8 cellular contexts compared by ENCODE assay signal in the genomic region with DNA sequence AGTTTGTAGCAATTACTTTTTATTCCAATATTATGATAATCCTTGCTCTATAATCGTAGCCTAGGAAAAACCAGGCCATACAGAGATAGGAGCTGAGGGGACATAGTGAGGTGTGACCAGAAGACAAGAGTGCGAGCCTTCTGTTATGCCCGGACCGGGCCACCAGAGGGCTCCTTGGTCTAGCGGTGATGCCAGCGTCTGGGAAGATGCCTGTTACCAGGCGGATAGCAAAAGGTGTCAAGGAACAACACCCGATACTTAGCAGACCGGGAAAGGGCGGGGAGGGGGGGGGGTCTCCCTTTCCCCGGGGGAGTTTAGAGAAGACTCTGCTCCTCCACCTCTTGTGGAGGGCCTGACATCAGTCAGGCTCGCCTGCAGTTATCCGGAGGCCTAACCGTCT.
DNase-seq lines count a peak whose midpoint lies in the region; ATAC-seq and TF ChIP-seq lines count a peak whose summit lies in the region.
"Not testable (repeated sequence)": the region's sequence is repeated elsewhere in the genome, so short reads cannot be mapped to it uniquely, and the experiment has no call there.

No MANE protein-coding gene starts in this region.

- H3K27me3 ChIP-seq in PC-3 (ENCODE audit: low read length); heart right ventricle; tibial artery: not testable (repeated sequence)

- H3K4me1 ChIP-seq in PC-3 (ENCODE audit: insufficient read depth, low read length); heart right ventricle; tibial artery: not testable (repeated sequence)

- 0 to 7% methylated on average over 9 to 11 of the region's 14 CpGs for WGBS in heart right ventricle, 2 donors

- CTCF ChIA-PET in PC-3 (lab: Charles Lee), result interaction anchor here (0.7 kb wide), 1 partner anchor 1946 kb away, joined by 5 read pairs; no protein-coding TSS in a partner anchor
- CTCF ChIA-PET in activated CD8-positive, alpha-beta T cell treated with anti-CD3 and anti-CD28 coated beads for 36 hours (lab: Charles Lee), result not testable (repeated sequence)

- not testable (repeated sequence) for H3K27ac Mint-ChIP-seq in activated CD8-positive, alpha-beta T cell treated with anti-CD3 and anti-CD28 coated beads for 36 hours; chondrocyte (ENCODE audit: unreplicated experiment)

- not testable (repeated sequence) for H3K27ac ChIP-seq in C4-2B; PC-3 (ENCODE audit: low read length); heart right ventricle; tibial artery

- H3K4me2 ChIP-seq in PC-3 (ENCODE audit: low read length), result not testable (repeated sequence)

- ATAC-seq in PC-3, result peak; percentile 27; the same call in 1 of the 2 replicates
- ATAC-seq in activated CD8-positive, alpha-beta T cell treated with anti-CD3 and anti-CD28 coated beads for 36 hours; heart right ventricle: not testable (repeated sequence)

- POLR2A ChIA-PET in PC-3 (lab: Charles Lee; ENCODE audit: unreplicated experiment); activated CD8-positive, alpha-beta T cell treated with anti-CD3 and anti-CD28 coated beads for 36 hours (lab: Charles Lee): not testable (repeated sequence)

- BruUV-seq in PC-3 (replicated peaks; lab: Mats Ljungman, UMichigan), result not testable (repeated sequence)

- not testable (repeated sequence) for H3K79me2 ChIP-seq in PC-3 (ENCODE audit: low read length)

- H3K4me3 Mint-ChIP-seq in activated CD8-positive, alpha-beta T cell treated with anti-CD3 and anti-CD28 coated beads for 36 hours; chondrocyte (ENCODE audit: unreplicated experiment): not testable (repeated sequence)

- not testable (repeated sequence) for H3K4me3 ChIP-seq in PC-3 (ENCODE audit: low read length); heart right ventricle; tibial artery

- H3K4me1 Mint-ChIP-seq in activated CD8-positive, alpha-beta T cell treated with anti-CD3 and anti-CD28 coated beads for 36 hours (ENCODE audit: low read depth); chondrocyte (ENCODE audit: low read depth): not testable (repeated sequence)

- not testable (repeated sequence) for H3K9me3 Mint-ChIP-seq in activated CD8-positive, alpha-beta T cell treated with anti-CD3 and anti-CD28 coated beads for 36 hours; chondrocyte (ENCODE audit: low read depth)

- H3K9ac ChIP-seq in PC-3 (ENCODE audit: low read length), result not testable (repeated sequence)

- not testable (repeated sequence) for H3K36me3 ChIP-seq in PC-3 (ENCODE audit: low read depth, low read length); heart right ventricle; tibial artery

- intact Hi-C loops in PC-3 (cut with micrococcal nuclease); heart right ventricle (cut with DNase I); tibial artery (cut with DNase I; ENCODE audit: low total_unique reads): not testable (repeated sequence)
- intact Hi-C loops in activated CD8-positive, alpha-beta T cell treated with anti-CD3 and anti-CD28 coated beads for 36 hours (cut with micrococcal nuclease), result loop anchor here (10.0 kb wide), 1 partner anchor 201 kb away; no protein-coding TSS in a partner anchor

- H3K27me3 Mint-ChIP-seq in activated CD8-positive, alpha-beta T cell treated with anti-CD3 and anti-CD28 coated beads for 36 hours; chondrocyte (ENCODE audit: low read depth): not testable (repeated sequence)

- DNase-seq in PC-3 (peak; percentile 19), myocyte (ENCODE audit: low read depth) (peak; percentile 48)
- DNase-seq in activated CD8-positive, alpha-beta T cell treated with anti-CD3 and anti-CD28 coated beads for 36 hours; chondrocyte (ENCODE audit: low spot score); heart right ventricle; tibial artery: not testable (repeated sequence)

- peak; percentile 23; the same call in 1 of the 2 replicates for TF ChIP-seq CTCF in C4-2B (conservative IDR thresholded peaks at IDR 0.05)
- peak; percentile 15 for TF ChIP-seq CTCF in GM12873 (IDR thresholded peaks at IDR 0.05; ENCODE audit: insufficient read depth, low read depth, low read length, missing control alignments)
- not testable (repeated sequence) for TF ChIP-seq CTCF in PC-3 (conservative IDR thresholded peaks at IDR 0.05; ENCODE audit: low read depth, low read length)
- peak; percentile 46 for TF ChIP-seq CTCF in activated CD8-positive, alpha-beta T cell treated with anti-CD3 and anti-CD28 coated beads for 36 hours (IDR thresholded peaks at IDR 0.05)
- TF ChIP-seq CTCF in chondrocyte (IDR thresholded peaks at IDR 0.05), result peak; percentile 54
- TF ChIP-seq CTCF in heart right ventricle (IDR thresholded peaks at IDR 0.05), result peak in 5 of 9 donors; percentile 23 to 34 (median 28)
- TF ChIP-seq CTCF in tibial artery (IDR thresholded peaks at IDR 0.05), result peak; percentile 13 to 72

- H3K9me2 ChIP-seq in PC-3 (replicated peaks; ENCODE audit: low read length), result not testable (repeated sequence)

- H4K20me1 ChIP-seq in PC-3 (ENCODE audit: low read length), result not testable (repeated sequence)

- not testable (repeated sequence) for H3K9me3 ChIP-seq in PC-3 (ENCODE audit: low read length); heart right ventricle; tibial artery

- not testable (repeated sequence) for H3F3A ChIP-seq in PC-3 (ENCODE audit: low read length, unreplicated experiment)

- H3K36me3 Mint-ChIP-seq in activated CD8-positive, alpha-beta T cell treated with anti-CD3 and anti-CD28 coated beads for 36 hours (ENCODE audit: low read depth); chondrocyte (ENCODE audit: low read depth): not testable (repeated sequence)

- H2AFZ ChIP-seq in PC-3 (ENCODE audit: low read length), result not testable (repeated sequence)
